ENCODE assay signal across 15 cellular contexts in the genomic region with DNA sequence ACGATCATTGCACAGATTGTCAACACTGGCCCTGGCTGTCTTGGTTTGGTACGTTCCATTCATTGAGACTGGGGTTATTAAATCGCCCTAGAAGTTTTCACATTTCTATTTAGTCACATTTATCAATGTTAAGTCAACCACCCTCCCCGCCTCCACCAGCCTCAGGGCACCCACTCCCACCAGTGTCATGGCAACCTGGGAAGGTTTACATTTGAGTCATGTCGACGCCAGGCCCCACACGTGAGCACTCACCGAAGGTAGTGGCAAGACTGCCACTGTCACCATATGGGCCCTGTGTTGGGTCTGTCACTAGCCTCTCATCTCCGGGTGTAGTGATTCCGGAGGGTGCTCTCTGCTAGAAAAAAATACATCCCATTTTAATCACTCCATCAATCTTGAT.
DNase-seq lines count a peak whose midpoint lies in the region; ATAC-seq and TF ChIP-seq lines count a peak whose summit lies in the region.
"Had no signal": no experiment of that assay in that cellular context is flagged by ENCODE, and none has a peak within 500 bp of the region (broad histone marks: within the 10 kb centered on the region; RNA-seq: fewer than 3 reads in every experiment).

No MANE protein-coding gene starts in this region.

- no peak overlapping the region for H2BK15ac ChIP-seq in mesendoderm (replicated peaks; ENCODE audit: low read depth)

- H3K4me3 ChIP-seq in heart right ventricle (no peak overlapping the region), mesendoderm (ENCODE audit: low read length) (no peak overlapping the region)
- H3K4me3 ChIP-seq: HAP-1 had no signal

- ATAC-seq in Right ventricle myocardium inferior = no peak
- ATAC-seq in heart right ventricle = no peak

- no peaks in the 10 kb centered on the region for H3K9me3 ChIP-seq in heart right ventricle
- H3K9me3 ChIP-seq: HAP-1 had no signal

- peaks cover 0 to 10% (median 0%) of the 10 kb centered on the region in 9 donors for H3K4me1 ChIP-seq in heart right ventricle
- no peaks in the 10 kb centered on the region for H3K4me1 ChIP-seq in mesendoderm (ENCODE audit: control insufficient read depth, low read depth, low read length)
- H3K4me1 ChIP-seq: HAP-1 had no signal

- no peak overlapping the region for H4K5ac ChIP-seq in mesendoderm (ENCODE audit: low read length)

- WGBS in heart right ventricle, 2 donors = 87 to 88% methylated on average over 10 of the region's 10 CpGs
- WGBS in mesendoderm (ENCODE audit: extremely low coverage, insufficient coverage, low lambda C conversion rate) = no CpG with 5 or more reads among the region's 10 CpGs

- H3K36me3 ChIP-seq in heart right ventricle (no peaks in the 10 kb centered on the region), mesendoderm (ENCODE audit: control insufficient read depth, insufficient read depth, low read length) (no peaks in the 10 kb centered on the region)
- H3K36me3 ChIP-seq: HAP-1 had no signal

- intact Hi-C loops in Right ventricle myocardium inferior (cut with DNase I) (no loop called here), heart right ventricle (cut with DNase I) (loop anchor here in 3 of 10 donors (5.0 to 10.0 kb wide), 3 partner anchors 65 to 1103 kb away; a partner anchor contains a TSS)

- TF ChIP-seq CTCF in heart right ventricle (IDR thresholded peaks at IDR 0.05) = no peak

- DNase-seq in Right ventricle myocardium inferior (ENCODE audit: missing footprints) (peak; percentile 44), heart right ventricle (no peak), NCI-H69 (lab: John Stamatoyannopoulos, UW) (peak; percentile 16), mesendoderm (peak; percentile 10), GDM1 (lab: John Stamatoyannopoulos, UW) (no peak), NCI-H1105 (lab: John Stamatoyannopoulos, UW) (no peak)
- DNase-seq in stimulated activated naive CD4-positive, alpha-beta T cell (lab: John Stamatoyannopoulos, UW) = no peak
- DNase-seq: 8988T; CD4-positive, alpha-beta memory T cell; COR-L47; DMS153; DMS79 treated with DMSO at 0.1 percent for 48 hours; EL had no signal

- no peak overlapping the region for H3K18ac ChIP-seq in mesendoderm (ENCODE audit: low read length)

- H3K79me2 ChIP-seq in mesendoderm (ENCODE audit: control insufficient read depth, insufficient read depth, low read length) = no peaks in the 10 kb centered on the region

- no peak overlapping the region for H3K4ac ChIP-seq in mesendoderm (ENCODE audit: low read depth, low read length)

- H3K9ac ChIP-seq in mesendoderm (ENCODE audit: low read length) = no peak overlapping the region

- H3K27me3 ChIP-seq in heart right ventricle = no peaks in the 10 kb centered on the region
- H3K27me3 ChIP-seq in mesendoderm (ENCODE audit: insufficient read depth, low read length, poor library complexity) = no peaks in the 10 kb centered on the region

- no peak overlapping the region for H2BK5ac ChIP-seq in mesendoderm (ENCODE audit: low read length)

- H2AK5ac ChIP-seq in mesendoderm (ENCODE audit: low read length) = no peak overlapping the region

- H3K27ac ChIP-seq in heart right ventricle (no peak overlapping the region), mesendoderm (ENCODE audit: low read depth, low read length) (no peak overlapping the region)
- H3K27ac ChIP-seq: C4-2B had no signal

- no peak overlapping the region for H4K8ac ChIP-seq in mesendoderm (ENCODE audit: low read depth, low read length)

- H3K79me1 ChIP-seq in mesendoderm (ENCODE audit: low read length) = no peaks in the 10 kb centered on the region

- no peak overlapping the region for H3K23ac ChIP-seq in mesendoderm (ENCODE audit: low read length)

- no peak overlapping the region for H3K4me2 ChIP-seq in mesendoderm (ENCODE audit: low read length)

- no peak overlapping the region for H2BK120ac ChIP-seq in mesendoderm (ENCODE audit: low read depth, low read length)

- H3K56ac ChIP-seq in mesendoderm (ENCODE audit: low read length) = no peak overlapping the region

Comparison
In these comparisons a context has a peak if more than half of its experiments do, and no peak if none do; other contexts are left out.
1. DNase-seq: peak in Right ventricle myocardium inferior (single experiment), NCI-H69 (single experiment) and mesendoderm (single experiment); none in heart right ventricle (0 of 2), GDM1 (single experiment), NCI-H1105 (single experiment) and stimulated activated naive CD4-positive, alpha-beta T cell (0 of 6).